In the genomic region with DNA sequence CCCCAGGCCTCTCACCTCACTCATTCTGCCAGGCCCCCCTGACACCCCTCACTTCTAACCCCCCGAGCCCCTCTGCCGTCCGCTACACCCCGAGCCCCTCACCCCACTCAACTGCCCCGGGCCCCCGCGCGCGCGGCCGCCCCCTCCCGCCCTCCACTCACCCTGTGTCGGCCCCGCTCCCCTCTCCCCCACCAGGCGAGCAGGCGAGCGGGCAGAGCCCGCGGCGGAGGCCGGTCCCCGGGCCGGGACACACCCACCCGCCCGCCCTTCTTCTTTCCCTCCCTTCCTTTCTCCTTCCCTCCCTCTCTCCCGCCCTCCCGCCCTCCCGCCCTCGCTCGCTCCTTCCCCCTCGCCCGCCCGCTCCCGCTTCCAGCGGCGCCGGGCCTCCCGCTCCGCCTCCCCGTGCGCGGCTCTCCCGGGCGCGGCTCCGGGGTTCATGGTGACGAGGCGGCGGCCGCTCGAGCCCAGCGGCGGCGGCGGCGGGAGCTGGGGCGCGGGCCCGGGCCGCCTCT, we compare ENCODE assay signal across 1 cellular context.
A peak's percentile ranks its signal among the peaks of the same experiment; 100 is the strongest.
TF ChIP-seq lines count a peak whose summit lies in the region.

Gene CTDSPL, plus strand, starts transcription at position 341 of the 512 bp plus-strand sequence. CDS start 320 bp downstream, outside the sequence.

TF ChIP-seq in K562, 482 proteins besides CTCF, POLR2A, EP300 and RAD21 (continued from another document):
- TF ChIP-seq E2F6 (IDR thresholded peaks at IDR 0.05; ENCODE audit: borderline replicate concordance in 1 of 2, extremely low read depth in 1 of 2, insufficient read depth in 1 of 2, insufficient read length in 1 of 2, low read depth in 1 of 2, low read length in 1 of 2, poor library complexity in 1 of 2, severe bottlenecking in 1 of 2) (peak in 1 of 2 experiments; percentile 38), UBTF (IDR thresholded peaks at IDR 0.05; ENCODE audit: borderline replicate concordance in 1 of 2, low read depth in 2 of 2, low read length in 2 of 2) (peak in 1 of 2 experiments; percentile 58; a peak in 1 of 4 replicates), JUN (IDR thresholded peaks at IDR 0.05; ENCODE audit: borderline replicate concordance, low read depth, low read length) (no peak), JUN (CRISPR knock-in tag; IDR thresholded peaks at IDR 0.05; ENCODE audit: borderline replicate concordance) (no peak), POLR2G (IDR thresholded peaks at IDR 0.05; ENCODE audit: low read depth, low read length) (0 out of 2 replicates have a peak, but pooled peaks have one; percentile 30)
TF ChIP-seq in K562: peak in this region for 5.
